In the genomic region with DNA sequence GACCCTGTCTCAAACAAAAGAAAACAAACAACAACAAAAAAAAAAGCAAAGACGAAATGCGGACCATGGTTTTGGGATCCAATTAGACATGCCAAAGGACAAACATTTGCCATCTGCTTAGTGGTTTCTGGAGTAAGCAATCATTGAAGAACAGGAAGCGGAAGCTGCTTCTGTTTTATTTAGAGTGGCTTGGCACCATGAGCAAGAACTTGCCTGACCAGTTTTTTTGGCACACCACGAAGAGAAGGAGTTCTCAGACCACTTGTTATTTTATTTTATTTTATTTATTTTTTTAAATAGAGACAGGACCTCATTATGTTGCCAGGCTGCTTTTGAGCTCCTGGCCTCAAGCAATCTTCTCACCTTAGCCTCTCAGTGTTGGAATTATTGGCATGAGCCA, we compare ENCODE assay signal across 14 cellular contexts. TPM values are rescaled to one million over a fixed set of nuclear protein-coding genes. Genes with fewer than 3 reads are reported as not detected.
DNase-seq lines count a peak whose midpoint lies in the region; ATAC-seq and TF ChIP-seq lines count a peak whose summit lies in the region.
"Had no signal": no experiment of that assay in that cellular context is flagged by ENCODE, and none has a peak within 500 bp of the region (broad histone marks: within the 10 kb centered on the region; RNA-seq: fewer than 3 reads in every experiment).

No MANE protein-coding gene starts in this region.

- no peak overlapping the region for H2AFZ ChIP-seq in H9 (ENCODE audit: low read length)

- WGBS in H9 (ENCODE audit: extremely low coverage, insufficient read length, low lambda C conversion rate), result no CpG with 5 or more reads among the region's 4 CpGs

- DNase-seq in T47D (ENCODE audit: low read depth in 1 of 2, low spot score in 1 of 2) (peak; percentile 51 to 91), MCF 10A (ENCODE audit: unreplicated experiment) (no peak), NCI-H748 (lab: John Stamatoyannopoulos, UW; ENCODE audit: unreplicated experiment) (peak; percentile 91), fibroblast of peridontal ligament (ENCODE audit: extremely low read depth) (peak; percentile 46), ureter (ENCODE audit: low spot score) (peak; percentile 62), type B pancreatic cell (ENCODE audit: extremely low spot score, unreplicated experiment) (no peak), H9 (no peak)
- DNase-seq: effector CD8-positive, alpha-beta T cell; immature natural killer cell; posterior cingulate gyrus; WERI-Rb-1 had no signal

- H3K27ac Mint-ChIP-seq in MCF 10A (ENCODE audit: low read depth, unreplicated experiment), result no peak overlapping the region
- no peak overlapping the region for H3K27ac Mint-ChIP-seq in type B pancreatic cell
- no peak overlapping the region for H3K27ac Mint-ChIP-seq in H9
- H3K27ac Mint-ChIP-seq: immature natural killer cell had no signal

- intact Hi-C loops in MCF 10A (cut with micrococcal nuclease), result loop anchor here (5.0 kb wide), 1 partner anchor 277 kb away; no protein-coding TSS in a partner anchor

- H2BK12ac ChIP-seq in H9 (ENCODE audit: insufficient read length, low read depth, low read length), result no peak overlapping the region

- ATAC-seq in HG03135 (IDR thresholded peaks at IDR 0.05; ENCODE audit: unreplicated experiment), result no peak
- ATAC-seq: gastroesophageal sphincter, SK-N-SH treated with all-trans-retinoic acid at 6 μM for 48 hours had no signal

- CTCF ChIA-PET in MCF 10A (lab: Yijun Ruan, JAX), result interaction anchor here (0.5 to 3.4 kb wide), 5 partner anchors 15 to 470 kb away, joined by 3 to 12 read pairs (median 4); no protein-coding TSS in a partner anchor

- H3K4me3 Mint-ChIP-seq in MCF 10A (ENCODE audit: unreplicated experiment) (no peak overlapping the region), type B pancreatic cell (no peak overlapping the region), H9 (no peak overlapping the region)
- H3K4me3 Mint-ChIP-seq: immature natural killer cell had no signal

- no peak overlapping the region for H2AK5ac ChIP-seq in H9 (ENCODE audit: insufficient read length, low read length)

- no peak overlapping the region for H2BK120ac ChIP-seq in H9 (ENCODE audit: low read depth, low read length, poor library complexity, severe bottlenecking)

- H2BK20ac ChIP-seq in H9 (ENCODE audit: low read depth, low read length, poor library complexity, severe bottlenecking), result no peak overlapping the region

- H3K9me3 Mint-ChIP-seq in MCF 10A (ENCODE audit: unreplicated experiment) (no peaks in the 10 kb centered on the region), type B pancreatic cell (no peaks in the 10 kb centered on the region), H9 (no peaks in the 10 kb centered on the region)
- H3K9me3 Mint-ChIP-seq: immature natural killer cell had no signal

- no peaks in the 10 kb centered on the region for H4K20me1 ChIP-seq in H9 (ENCODE audit: control insufficient read depth, insufficient read depth, insufficient read length)

- H3K79me1 ChIP-seq in H9 (ENCODE audit: insufficient read depth, low read depth, low read length, poor library complexity, severe bottlenecking), result no peaks in the 10 kb centered on the region

- H2BK5ac ChIP-seq in H9 (ENCODE audit: insufficient read length, low read length), result no peak overlapping the region

- no peaks in the 10 kb centered on the region for H3K27me3 Mint-ChIP-seq in MCF 10A (ENCODE audit: insufficient read depth, unreplicated experiment)
- no peaks in the 10 kb centered on the region for H3K27me3 Mint-ChIP-seq in type B pancreatic cell
- H3K27me3 Mint-ChIP-seq in H9 (ENCODE audit: low read depth), result peaks cover 5% of the 10 kb centered on the region

- peaks cover 6% of the 10 kb centered on the region for H3K36me3 Mint-ChIP-seq in MCF 10A (ENCODE audit: insufficient read depth, unreplicated experiment)
- no peaks in the 10 kb centered on the region for H3K36me3 Mint-ChIP-seq in type B pancreatic cell
- no peaks in the 10 kb centered on the region for H3K36me3 Mint-ChIP-seq in H9 (ENCODE audit: insufficient read depth in 1 of 3, low read depth in 3 of 3)

- no peaks in the 10 kb centered on the region for H3K23me2 ChIP-seq in H9 (ENCODE audit: insufficient read length, low read depth, low read length, poor library complexity, severe bottlenecking)

- TF ChIP-seq CTCF in MCF 10A (IDR thresholded peaks at IDR 0.05; ENCODE audit: unreplicated experiment), result no peak
- no peak for TF ChIP-seq CTCF in type B pancreatic cell (conservative IDR thresholded peaks at IDR 0.05)
- no peak for TF ChIP-seq CTCF in H9 (conservative IDR thresholded peaks at IDR 0.05)

- no peak overlapping the region for H3K56ac ChIP-seq in H9 (ENCODE audit: insufficient read length, low read depth, low read length)

- BruUV-seq in MCF 10A (replicated peaks; lab: Mats Ljungman, UMichigan), result no TSS peak

- no peak overlapping the region for H3K4me2 ChIP-seq in H9 (ENCODE audit: insufficient read depth, insufficient read length, low read length)

- H4K8ac ChIP-seq in H9 (replicated peaks; ENCODE audit: insufficient read length, low read depth, low read length), result no peak overlapping the region

- H3K27ac ChIP-seq in H9 (ENCODE audit: insufficient read length, low read depth, low read length), result no peak overlapping the region
- H3K27ac ChIP-seq: gastroesophageal sphincter, WERI-Rb-1 had no signal

- no peak overlapping the region for H3K14ac ChIP-seq in H9 (ENCODE audit: insufficient read depth, low read length)

- H3K79me2 ChIP-seq in H9 (ENCODE audit: insufficient read depth, low read length), result no peaks in the 10 kb centered on the region

- no peak overlapping the region for H3K23ac ChIP-seq in H9 (ENCODE audit: insufficient read length, low read depth, low read length)

- no peaks in the 10 kb centered on the region for H3K9me3 ChIP-seq in H9 (ENCODE audit: control insufficient read depth, low read depth, low read length)
- H3K9me3 ChIP-seq: gastroesophageal sphincter had no signal

- in situ Hi-C loops in T47D (cut with HindIII; ENCODE audit: low pct_unique_long_range_greater_than_20kb, low sequenced_read_pairs), result no loop called here

- H3K27me3 ChIP-seq in H9 (ENCODE audit: insufficient read depth, low read length), result no peaks in the 10 kb centered on the region
- H3K27me3 ChIP-seq: gastroesophageal sphincter had no signal

- no peak overlapping the region for H4K91ac ChIP-seq in H9 (ENCODE audit: insufficient read length, low read depth, low read length)

- H3K9ac ChIP-seq in H9 (ENCODE audit: extremely low read depth, insufficient read length, low read length), result no peak overlapping the region

- POLR2A ChIA-PET in MCF 10A (lab: Yijun Ruan, JAX), result interaction anchor here (2.7 kb wide), 1 partner anchor 17 kb away, joined by 17 read pairs; the partner anchor contains the start of gene BTF3

- no peak overlapping the region for H2BK15ac ChIP-seq in H9 (ENCODE audit: low read depth, low read length)

- no peak overlapping the region for H3T11ph ChIP-seq in H9 (ENCODE audit: low read length)

- H3K4me1 ChIP-seq in H9 (ENCODE audit: insufficient read depth, low read length), result no peaks in the 10 kb centered on the region; the same call in 1 of the 2 replicates

- no peak overlapping the region for H4K5ac ChIP-seq in H9 (ENCODE audit: insufficient read length, low read depth, low read length)

- peaks cover 9% of the 10 kb centered on the region for H3K4me1 Mint-ChIP-seq in MCF 10A (ENCODE audit: insufficient read depth, unreplicated experiment)
- H3K4me1 Mint-ChIP-seq in type B pancreatic cell (ENCODE audit: unreplicated experiment), result peaks cover 8% of the 10 kb centered on the region
- H3K4me1 Mint-ChIP-seq in H9, result peaks cover 10 to 18% of the 10 kb centered on the region in 2 experiments

- no peak overlapping the region for H3K18ac ChIP-seq in H9 (ENCODE audit: insufficient read length, low read depth, low read length)

- no peak overlapping the region for H3K4ac ChIP-seq in H9 (ENCODE audit: low read depth, low read length)

RNA-seq across cellular contexts. Expression of gene BTF3, which starts 17.0 kb away (rescaled TPM):
- total RNA-seq in MCF 10A (2022) (937 and 946 TPM in 2 replicates), ureter (809 TPM), type B pancreatic cell (ENCODE audit: low replicate concordance) (578 and 664 TPM in 2 replicates), H9 (2021) (861 and 876 TPM in 2 replicates)

RNA-seq across cellular contexts. Expression of gene ANKRA2, which starts 50.2 kb away (rescaled TPM):
- total RNA-seq in MCF 10A (2022), result 19.3 and 20.2 TPM in 2 replicates
- total RNA-seq in ureter, result 32.1 TPM
- total RNA-seq in type B pancreatic cell (ENCODE audit: low replicate concordance), result 23.2 and 26.0 TPM in 2 replicates
- total RNA-seq in H9 (2021), result 6.6 and 8.9 TPM in 2 replicates

RNA-seq across cellular contexts. Expression of gene UTP15, which starts 50.3 kb away (rescaled TPM):
- total RNA-seq in MCF 10A (2022) (41.2 and 41.3 TPM in 2 replicates), ureter (31.8 TPM), type B pancreatic cell (ENCODE audit: low replicate concordance) (15.7 and 22.7 TPM in 2 replicates), H9 (2021) (43.5 TPM in 2 replicates)

Comparison
In these comparisons a context has a peak if more than half of its experiments do, and no peak if none do; other contexts are left out.
1. DNase-seq: peak in T47D (2 of 2), NCI-H748 (single experiment), fibroblast of peridontal ligament (single experiment) and ureter (single experiment); none in MCF 10A (single experiment), type B pancreatic cell (single experiment) and H9 (single experiment).